ENCODE assay signal across 23 cellular contexts in genomic region chr6:100420711-100421110, GRCh38. TPM values are rescaled to one million over a fixed set of nuclear protein-coding genes. Genes with fewer than 3 reads are reported as not detected.
DNase-seq lines count a peak whose midpoint lies in the region; FAIRE-seq and TF ChIP-seq lines count a peak whose summit lies in the region.
"Had no signal": no experiment of that assay in that cellular context is flagged by ENCODE, and none has a peak within 500 bp of the region (broad histone marks: within the 10 kb centered on the region; RNA-seq: fewer than 3 reads in every experiment).

No MANE protein-coding gene starts in this region.

- no peaks in the 10 kb centered on the region for H3K36me3 Mint-ChIP-seq in type B pancreatic cell

- POLR2A ChIA-PET in H1 (lab: Charles Lee; ENCODE audit: partially characterized antibody) = interaction anchor here (0.7 kb wide), 2 partner anchors 12 to 70 kb away, joined by 3 read pairs; no protein-coding TSS in a partner anchor

- H2AK5ac ChIP-seq in H1 (ENCODE audit: low read depth, low read length) = no peak overlapping the region

- H3K9me3 Mint-ChIP-seq in type B pancreatic cell = no peaks in the 10 kb centered on the region
- H3K9me3 Mint-ChIP-seq: CD4-positive, alpha-beta T cell had no signal

- intact Hi-C loops in head of caudate nucleus (cut with DNase I) = no loop called here
- intact Hi-C loops in ascending aorta (cut with DNase I) = no loop called here

- peak in 1 of 2 experiments; percentile 25 for DNase-seq in H1 (ENCODE audit: low read depth in 1 of 2, low spot score in 2 of 2)
- DNase-seq in type B pancreatic cell (ENCODE audit: extremely low spot score, unreplicated experiment) = no peak
- no peak for DNase-seq in head of caudate nucleus
- DNase-seq in frontal cortex (ENCODE audit: low spot score in 2 of 2) = no peak
- DNase-seq in ascending aorta (ENCODE audit: low spot score in 2 of 2) = no peak
- DNase-seq: ACHN; CD4-positive, alpha-beta T cell; COR-L47; DMS79 treated with DMSO at 0.1 percent for 48 hours; GM23248; Karpas-422; MV-4-11; NCI-H1105 treated with DMSO at 0.1 percent for 48 hours; NCI-H2029 treated with DMSO at 0.1 percent for 48 hours; NCI-H524 treated with DMSO at 0.1 percent for 48 hours; PC-3; Right ventricle myocardium superior had no signal

- TF ChIP-seq POLR2A in H1 (IDR thresholded peaks at IDR 0.05; ENCODE audit: control extremely low read depth in 1 of 2, low read depth in 2 of 2, low read length in 2 of 2) = no peak

- H3K27ac ChIP-seq in HUES48 (ENCODE audit: low read depth, low read length) (peak overlapping the region; percentile 48), H1 (ENCODE audit: low read depth, low read length) (no peak overlapping the region), iPS-20b (ENCODE audit: low read length) (no peak overlapping the region), ascending aorta (no peak overlapping the region)
- H3K27ac ChIP-seq: BLaER1, GM23248 had no signal

- no peak overlapping the region for H4K8ac ChIP-seq in H1 (ENCODE audit: extremely low read depth, insufficient read depth, low read length)

- no peak overlapping the region for H3K14ac ChIP-seq in H1 (ENCODE audit: insufficient read length)

- FAIRE-seq in H1 (lab: Jason Lieb, UNC) (peak; percentile 42), frontal cortex (lab: Jason Lieb, UNC) (no peak)
- FAIRE-seq: GM12878 had no signal

- TF ChIP-seq RAD21 in H1 (IDR thresholded peaks at IDR 0.05 in 1 of 2, conservative IDR thresholded peaks at IDR 0.05 in 1 of 2; ENCODE audit: low read depth in 2 of 2, low read length in 2 of 2) = no peak

- H3K36me3 ChIP-seq in HUES48 (ENCODE audit: control insufficient read depth, insufficient read depth, low read length) = no peaks in the 10 kb centered on the region
- no peaks in the 10 kb centered on the region for H3K36me3 ChIP-seq in H1 (ENCODE audit: control insufficient read depth in 2 of 4, insufficient read depth in 4 of 4, low read length in 3 of 4)
- no peaks in the 10 kb centered on the region for H3K36me3 ChIP-seq in iPS-20b (ENCODE audit: insufficient read depth, low read depth, low read length)
- H3K36me3 ChIP-seq in ascending aorta = no peaks in the 10 kb centered on the region
- H3K36me3 ChIP-seq: BLaER1 had no signal

- H2BK5ac ChIP-seq in H1 (ENCODE audit: low read depth, low read length) = no peak overlapping the region

- H4K5ac ChIP-seq in H1 (ENCODE audit: insufficient read length, low read depth, low read length) = no peak overlapping the region

- no peak overlapping the region for H2BK12ac ChIP-seq in H1 (ENCODE audit: low read depth, low read length)

- H3K18ac ChIP-seq in H1 (ENCODE audit: extremely low read depth, low read length) = no peak overlapping the region

- peaks cover 9% of the 10 kb centered on the region for H3K4me1 Mint-ChIP-seq in type B pancreatic cell (ENCODE audit: unreplicated experiment)

- no peak overlapping the region for H3K23ac ChIP-seq in H1 (ENCODE audit: insufficient read length)

- peaks cover 18% of the 10 kb centered on the region for H3K4me1 ChIP-seq in HUES48 (ENCODE audit: control insufficient read depth, insufficient read depth, low read length)
- H3K4me1 ChIP-seq in H1 (replicated peaks in 1 of 4; ENCODE audit: control insufficient read depth in 3 of 4, insufficient read depth in 4 of 4, low read length in 3 of 4) = peaks cover 0 to 7% (median 3%) of the 10 kb centered on the region in 4 experiments; a peak in 1 of 7 replicates
- H3K4me1 ChIP-seq in iPS-20b (ENCODE audit: insufficient read depth, low read length) = peaks cover 19% of the 10 kb centered on the region; the same call in 1 of the 2 replicates
- no peaks in the 10 kb centered on the region for H3K4me1 ChIP-seq in ascending aorta
- H3K4me1 ChIP-seq: BLaER1 had no signal

- no peak for TF ChIP-seq EP300 in H1 (IDR thresholded peaks at IDR 0.05; ENCODE audit: borderline replicate concordance in 1 of 2, low read depth in 2 of 2, low read length in 2 of 2)

- H2BK120ac ChIP-seq in H1 (replicated peaks; ENCODE audit: low read depth, low read length) = no peak overlapping the region

- TF ChIP-seq CTCF in H1 (IDR thresholded peaks at IDR 0.05; ENCODE audit: control extremely low read depth in 1 of 3, insufficient read depth in 1 of 3, low read depth in 1 of 3, low read length in 3 of 3) (no peak), type B pancreatic cell (conservative IDR thresholded peaks at IDR 0.05) (no peak), ascending aorta (IDR thresholded peaks at IDR 0.05) (no peak)

- H3K4me2 ChIP-seq in H1 (ENCODE audit: insufficient read depth in 1 of 2, low read depth in 2 of 2, low read length in 2 of 2) = peak overlapping the region; percentile 33 to 39; a peak in 3 of 4 replicates
- H3K4me2 ChIP-seq: BLaER1 had no signal

- no peak overlapping the region for H3K27ac Mint-ChIP-seq in type B pancreatic cell
- H3K27ac Mint-ChIP-seq: CD4-positive, alpha-beta T cell had no signal

- no peaks in the 10 kb centered on the region for H3K23me2 ChIP-seq in H1 (ENCODE audit: low read depth, low read length)

- no peak overlapping the region for H3K56ac ChIP-seq in H1 (replicated peaks; ENCODE audit: insufficient read length, low read depth, low read length)

- no peak overlapping the region for H2BK20ac ChIP-seq in H1 (ENCODE audit: low read length)

- H3K4me3 Mint-ChIP-seq in type B pancreatic cell = no peak overlapping the region
- H3K4me3 Mint-ChIP-seq: CD4-positive, alpha-beta T cell had no signal

- H4K20me1 ChIP-seq in H1 (replicated peaks in 1 of 2; ENCODE audit: control insufficient read depth in 1 of 2, insufficient read depth in 2 of 2, low read length in 2 of 2) = no peaks in the 10 kb centered on the region
- H4K20me1 ChIP-seq: BLaER1 had no signal

- H3K4me3 ChIP-seq in HUES48 (ENCODE audit: low read depth, low read length) = no peak overlapping the region; the same call in 1 of the 2 replicates
- no peak overlapping the region; a peak in 1 of 8 replicates for H3K4me3 ChIP-seq in H1 (ENCODE audit: extremely low read depth in 1 of 4, insufficient read depth in 2 of 4, low read depth in 3 of 4, low read length in 4 of 4)
- H3K4me3 ChIP-seq in iPS-20b (ENCODE audit: low read length) = peak overlapping the region; percentile 7; the same call in 1 of the 2 replicates
- H3K4me3 ChIP-seq in ascending aorta = no peak overlapping the region
- H3K4me3 ChIP-seq: BLaER1, GM12878, GM23248 had no signal

- no peak overlapping the region for H2BK15ac ChIP-seq in H1 (ENCODE audit: low read length)

- H4K91ac ChIP-seq in H1 (replicated peaks; ENCODE audit: insufficient read length, low read length) = no peak overlapping the region

- WGBS in H1 (ENCODE audit: extremely low coverage in 1 of 2, insufficient coverage in 1 of 2, insufficient read length in 1 of 2, insufficient replicate concordance in 2 of 2, low coverage in 1 of 2, low lambda C conversion rate in 2 of 2, missing lambda C conversion rate in 1 of 2), 2 experiments = 23% methylated on average over 3 of the region's 3 CpGs; no CpG with 5 or more reads in 1 of the 2 experiments

- CTCF ChIA-PET in H1 (lab: Charles Lee; ENCODE audit: partially characterized antibody) = interaction anchor here (0.7 to 1.8 kb wide), 6 partner anchors 10 to 343 kb away, joined by 3 to 9 read pairs (median 4); partner anchors contain the start of gene SIM1

- H2AFZ ChIP-seq in H1 (ENCODE audit: low read length) = no peak overlapping the region
- H2AFZ ChIP-seq: GM23248 had no signal

- H3K9me3 ChIP-seq in HUES48 (ENCODE audit: control insufficient read depth, insufficient read depth, low read length) (no peaks in the 10 kb centered on the region), H1 (ENCODE audit: insufficient read depth in 2 of 2, low read depth in 1 of 2, low read length in 1 of 2) (no peaks in the 10 kb centered on the region), iPS-20b (ENCODE audit: insufficient read depth, low read depth, low read length) (no peaks in the 10 kb centered on the region), ascending aorta (no peaks in the 10 kb centered on the region)
- H3K9me3 ChIP-seq: BLaER1 had no signal

- H3K9ac ChIP-seq in HUES48 (ENCODE audit: low read depth, low read length) = no peak overlapping the region
- no peak overlapping the region for H3K9ac ChIP-seq in H1 (replicated peaks in 1 of 4; ENCODE audit: extremely low read depth in 1 of 4, low read depth in 3 of 4, low read length in 3 of 4)
- no peak overlapping the region for H3K9ac ChIP-seq in iPS-20b (ENCODE audit: low read depth, low read length)
- H3K9ac ChIP-seq: BLaER1, GM23248 had no signal

- peaks cover 4% of the 10 kb centered on the region for H3K27me3 Mint-ChIP-seq in type B pancreatic cell

- no peaks in the 10 kb centered on the region for H3K79me2 ChIP-seq in H1 (ENCODE audit: control insufficient read depth in 1 of 2, insufficient read depth in 2 of 2, low read length in 2 of 2)

- H3K27me3 ChIP-seq in HUES48 (ENCODE audit: control insufficient read depth, insufficient read depth, low read length) (no peaks in the 10 kb centered on the region), H1 (replicated peaks in 1 of 4; ENCODE audit: control insufficient read depth in 3 of 4, extremely low read depth in 1 of 4, insufficient read depth in 3 of 4, low read length in 3 of 4) (no peaks in the 10 kb centered on the region), iPS-20b (ENCODE audit: insufficient read depth, low read length) (no peaks in the 10 kb centered on the region), ascending aorta (no peaks in the 10 kb centered on the region)
- H3K27me3 ChIP-seq: BLaER1 had no signal

- no peak overlapping the region for H3K4ac ChIP-seq in H1 (replicated peaks; ENCODE audit: insufficient read length, low read depth, low read length)

- H3K79me1 ChIP-seq in H1 (ENCODE audit: low read depth, low read length) = no peaks in the 10 kb centered on the region; the same call in 1 of the 2 replicates

TF ChIP-seq in H1, 55 proteins besides CTCF, POLR2A, EP300 and RAD21 (continues in another document):
- no peak for TF ChIP-seq YY1 (IDR thresholded peaks at IDR 0.05; ENCODE audit: low read depth, low read length)
- no peak for TF ChIP-seq SIX5 (IDR thresholded peaks at IDR 0.05; ENCODE audit: low read depth, low read length)
- no peak for TF ChIP-seq BRCA1 (IDR thresholded peaks at IDR 0.05; ENCODE audit: low read depth, low read length)
- TF ChIP-seq GABPA (IDR thresholded peaks at IDR 0.05; ENCODE audit: borderline replicate concordance, insufficient read depth, low read length) = no peak
- no peak for TF ChIP-seq TBP (IDR thresholded peaks at IDR 0.05; ENCODE audit: low read depth, low read length)

RNA-seq across cellular contexts. Expression of gene SIM1, which starts 44.0 kb away (rescaled TPM):
- total RNA-seq in H1 (2021; fragmentation: NEBNext Ultra II Directional; extraction: Animal tissue kit (Norgen Biotek cat#: 25700)) = 0.39 and 0.61 TPM in 2 replicates
- 0.02 and 0.09 TPM in 2 replicates for polyA plus RNA-seq in H1 (2011; rRNA removed)
- 0.03 TPM for polyA plus RNA-seq in H1 (2011; cell fraction: cytosol; rRNA removed)
- polyA plus RNA-seq in H1 (2011; cell fraction: nucleus; rRNA removed) = 0.11 TPM
- polyA plus RNA-seq in H1 (2012, experiment 1 of 2) = 0.03 to 0.11 TPM (median 0.06 TPM) in 3 of 4 replicates, not detected in the other
- not detected for polyA plus RNA-seq in H1 (2012, experiment 2 of 2)
- 0.16 TPM for polyA plus RNA-seq in H1 (2013, experiment 1 of 2)
- polyA plus RNA-seq in H1 (2013, experiment 2 of 2) = 0.17 TPM
- 0.10 and 0.13 TPM in 2 replicates for polyA minus RNA-seq in H1 (2011; rRNA and poly(A)+ RNA removed)
- not detected for polyA minus RNA-seq in H1 (2011; cell fraction: cytosol; rRNA and poly(A)+ RNA removed)
- polyA minus RNA-seq in H1 (2011; cell fraction: nucleus; rRNA and poly(A)+ RNA removed) = 0.80 TPM
- 6.3 and 7.1 TPM in 2 replicates for total RNA-seq in type B pancreatic cell (ENCODE audit: low replicate concordance)
- not detected for total RNA-seq in frontal cortex
- total RNA-seq in ascending aorta = not detected
- total RNA-seq: CD4-positive, alpha-beta T cell; GM12878; PC-3; Right ventricle myocardium superior; RPMI7951; SK-MEL-5 had no signal
- polyA plus RNA-seq: GM12878 had no signal
